Comparison of ENCODE assay signal across 2 cellular contexts in genomic region chr9:71911908-71912325, GRCh38.
A peak's percentile ranks its signal among the peaks of the same experiment; 100 is the strongest.
TF ChIP-seq lines count a peak whose summit lies in the region.

No MANE protein-coding gene starts in this region.

TF ChIP-seq in GM12878, 131 proteins besides CTCF, POLR2A, EP300 and RAD21:
- TF ChIP-seq PAX8 (IDR thresholded peaks at IDR 0.05) (no peak), RFX5 (IDR thresholded peaks at IDR 0.05; ENCODE audit: low read depth, low read length) (no peak), POLR2AphosphoS5 (IDR thresholded peaks at IDR 0.05; ENCODE audit: low read length) (no peak), HSF1 (IDR thresholded peaks at IDR 0.05; ENCODE audit: low read depth, low read length) (no peak), SIX5 (IDR thresholded peaks at IDR 0.05; ENCODE audit: low read depth, low read length, severe bottlenecking) (peak; percentile 4), SIN3A (IDR thresholded peaks at IDR 0.05; ENCODE audit: low read depth, low read length) (no peak), BACH1 (IDR thresholded peaks at IDR 0.05; ENCODE audit: borderline replicate concordance) (no peak), BCL11A (IDR thresholded peaks at IDR 0.05; ENCODE audit: low read depth, low read length) (no peak), WRNIP1 (IDR thresholded peaks at IDR 0.05; ENCODE audit: borderline replicate concordance, low read depth, low read length) (no peak), ETV6 (conservative IDR thresholded peaks at IDR 0.05 in 1 of 2, IDR thresholded peaks at IDR 0.05 in 1 of 2; ENCODE audit: borderline replicate concordance in 1 of 2, low read depth in 1 of 2) (0 out of 4 replicates have a peak, but pooled peaks of 1 of the 2 experiments have one; percentile 7), RUNX3 (IDR thresholded peaks at IDR 0.05; ENCODE audit: low read length) (0 out of 2 replicates have a peak, but pooled peaks have one; percentile 6), MAX (IDR thresholded peaks at IDR 0.05; ENCODE audit: low read depth, low read length) (no peak), ZBTB4 (CRISPR knock-in tag; IDR thresholded peaks at IDR 0.05) (no peak), MYC (IDR thresholded peaks at IDR 0.05; ENCODE audit: insufficient read depth, insufficient read length, insufficient replicate concordance, low read length, severe bottlenecking) (no peak), ZBED1 (IDR thresholded peaks at IDR 0.05; ENCODE audit: borderline replicate concordance) (no peak), POLR2AphosphoS2 (IDR thresholded peaks at IDR 0.05; ENCODE audit: low read depth, low read length) (no peak), KAT2A (conservative IDR thresholded peaks at IDR 0.05; ENCODE audit: control insufficient read depth, low read depth, low read length) (no peak), MYB (IDR thresholded peaks at IDR 0.05; ENCODE audit: borderline replicate concordance, low read depth, low read length) (no peak), MTA3 (IDR thresholded peaks at IDR 0.05; ENCODE audit: borderline replicate concordance, low read length) (no peak), YBX1 (IDR thresholded peaks at IDR 0.05) (no peak), IKZF1 (conservative IDR thresholded peaks at IDR 0.05) (no peak), TBL1XR1 (IDR thresholded peaks at IDR 0.05; ENCODE audit: low read depth, low read length) (no peak)

TF ChIP-seq in HepG2, 621 proteins besides CTCF, POLR2A, EP300 and RAD21 (continues in another document):
- TF ChIP-seq HDAC1 (CRISPR knock-in tag; IDR thresholded peaks at IDR 0.05), result peak; percentile 52; the same call in 1 of the 2 replicates
- no peak for TF ChIP-seq CCAR2 (optimal IDR thresholded peaks at IDR 0.05; ENCODE audit: low read depth, low read length)
- TF ChIP-seq NFYC (CRISPR knock-in tag; IDR thresholded peaks at IDR 0.05), result no peak
- TF ChIP-seq GLI4 (CRISPR knock-in tag; IDR thresholded peaks at IDR 0.05; ENCODE audit: borderline replicate concordance), result no peak
- TF ChIP-seq ZNF792 (CRISPR knock-in tag; IDR thresholded peaks at IDR 0.05), result no peak
- TF ChIP-seq GATA4 (IDR thresholded peaks at IDR 0.05; ENCODE audit: borderline replicate concordance, low read depth), result no peak
- 0 out of 2 replicates have a peak, but pooled peaks have one; percentile 74 for TF ChIP-seq ZNF816 (CRISPR knock-in tag; IDR thresholded peaks at IDR 0.05; ENCODE audit: borderline replicate concordance)
- no peak for TF ChIP-seq AHDC1 (CRISPR knock-in tag; IDR thresholded peaks at IDR 0.05; ENCODE audit: borderline replicate concordance)
- no peak for TF ChIP-seq FOXP1 (IDR thresholded peaks at IDR 0.05)
- TF ChIP-seq FOXP1 (CRISPR knock-in tag; IDR thresholded peaks at IDR 0.05), result no peak
- no peak for TF ChIP-seq ZNF329 (CRISPR knock-in tag; IDR thresholded peaks at IDR 0.05; ENCODE audit: low read depth)
- peak; percentile 7; the same call in 1 of the 2 replicates for TF ChIP-seq ZNF350 (CRISPR knock-in tag; IDR thresholded peaks at IDR 0.05; ENCODE audit: borderline replicate concordance, low read depth)
- TF ChIP-seq PATZ1 (CRISPR knock-in tag; IDR thresholded peaks at IDR 0.05), result no peak
- no peak for TF ChIP-seq NPAS2 (CRISPR knock-in tag; IDR thresholded peaks at IDR 0.05; ENCODE audit: borderline replicate concordance)
- no peak for TF ChIP-seq ATF5 (CRISPR knock-in tag; IDR thresholded peaks at IDR 0.05; ENCODE audit: low read depth)
- no peak for TF ChIP-seq SKIL (CRISPR knock-in tag; IDR thresholded peaks at IDR 0.05; ENCODE audit: borderline replicate concordance)
- TF ChIP-seq ZNF317 (CRISPR knock-in tag; IDR thresholded peaks at IDR 0.05), result no peak
- TF ChIP-seq ZNF234 (CRISPR knock-in tag; conservative IDR thresholded peaks at IDR 0.05), result no peak
- no peak for TF ChIP-seq ZNF615 (CRISPR knock-in tag; IDR thresholded peaks at IDR 0.05; ENCODE audit: borderline replicate concordance)
- TF ChIP-seq ZNF253 (CRISPR knock-in tag; IDR thresholded peaks at IDR 0.05; ENCODE audit: borderline replicate concordance), result no peak
- 0 out of 2 replicates have a peak, but pooled peaks have one; percentile 35 for TF ChIP-seq STAT6 (CRISPR knock-in tag; IDR thresholded peaks at IDR 0.05; ENCODE audit: borderline replicate concordance)
- 0 out of 2 replicates have a peak, but pooled peaks have one; percentile 4 for TF ChIP-seq ATF6 (CRISPR knock-in tag; conservative IDR thresholded peaks at IDR 0.05)
- TF ChIP-seq SAFB2 (CRISPR knock-in tag; IDR thresholded peaks at IDR 0.05; ENCODE audit: borderline replicate concordance, low read depth), result 0 out of 2 replicates have a peak, but pooled peaks have one; percentile 18
- no peak for TF ChIP-seq SNAPC4 (CRISPR knock-in tag; IDR thresholded peaks at IDR 0.05)
- 0 out of 2 replicates have a peak, but pooled peaks have one; percentile 14 for TF ChIP-seq ZFP90 (CRISPR knock-in tag; IDR thresholded peaks at IDR 0.05; ENCODE audit: borderline replicate concordance)
- no peak for TF ChIP-seq HOXA5 (CRISPR knock-in tag; IDR thresholded peaks at IDR 0.05)
